ENCODE assay signal across 8 cellular contexts in genomic region chr1:23069149-23069548, GRCh38. TPM values are rescaled to one million over a fixed set of nuclear protein-coding genes. Genes with fewer than 3 reads are reported as not detected.
"Had no signal": no experiment of that assay in that cellular context is flagged by ENCODE, and none has a peak within 500 bp of the region (broad histone marks: within the 10 kb centered on the region; RNA-seq: fewer than 3 reads in every experiment).

No MANE protein-coding gene starts in this region.

- H3K4me1 Mint-ChIP-seq: GM23338, H9 had no signal

- H3K27me3 Mint-ChIP-seq: IgD-negative memory B cell had no signal

- H3K4me3 Mint-ChIP-seq: GM23338, H9, IgD-negative memory B cell had no signal

- H3K27ac Mint-ChIP-seq: GM23338 had no signal

- H2AFZ ChIP-seq: GM23338 had no signal

- DNase-seq: H9, HCEC 1CT had no signal

- H3K4me3 ChIP-seq: GM23338 had no signal

- H3K27ac ChIP-seq: HL-60 had no signal

- H3K9me3 Mint-ChIP-seq: GM23338, H9, IgD-negative memory B cell had no signal

- H3K4me2 ChIP-seq: GM23338 had no signal

RNA-seq across cellular contexts. Expression of gene TEX46, which starts 53.5 kb away (rescaled TPM):
- total RNA-seq: GM23338, H1, H9, HepG2, HT1080 had no signal
- polyA plus RNA-seq: H1, HepG2, IgD-negative memory B cell had no signal
